Comparison of ENCODE assay signal across 15 cellular contexts in genomic region chr9:19431361-19432171, GRCh38. TPM values are rescaled to one million over a fixed set of nuclear protein-coding genes. Genes with fewer than 3 reads are reported as not detected.
DNase-seq lines count a peak whose midpoint lies in the region; ATAC-seq and TF ChIP-seq lines count a peak whose summit lies in the region.
"Had no signal": no experiment of that assay in that cellular context is flagged by ENCODE, and none has a peak within 500 bp of the region (broad histone marks: within the 10 kb centered on the region; RNA-seq: fewer than 3 reads in every experiment).

No MANE protein-coding gene starts in this region.

- no peak overlapping the region for H3K27ac ChIP-seq in smooth muscle cell (ENCODE audit: low read depth)

- no peaks in the 10 kb centered on the region for H3K79me2 ChIP-seq in smooth muscle cell (ENCODE audit: low read depth)

- H3K9me3 ChIP-seq in adipocyte (ENCODE audit: control insufficient read depth, low read length) (no peaks in the 10 kb centered on the region), smooth muscle cell (replicated peaks; ENCODE audit: low read depth) (no peaks in the 10 kb centered on the region)
- H3K9me3 ChIP-seq: SK-N-SH had no signal

- H3K36me3 ChIP-seq in adipocyte (ENCODE audit: control insufficient read depth, insufficient read depth, low read length, severe bottlenecking) (peaks cover 11% of the 10 kb centered on the region), smooth muscle cell (ENCODE audit: low read depth) (no peaks in the 10 kb centered on the region)

- H4K20me1 ChIP-seq in smooth muscle cell (ENCODE audit: low read depth), result no peaks in the 10 kb centered on the region

- H3K9me3 Mint-ChIP-seq in mesothelial cell of epicardium, result no peaks in the 10 kb centered on the region
- H3K9me3 Mint-ChIP-seq: activated CD4-positive, alpha-beta memory T cell treated with anti-CD3 and anti-CD28 coated beads, Interleukin-2, amount 10 ng/mL, durations not matched to agents 7 days and 5 days; activated T-helper 1 cell treated with anti-CD3 and anti-CD28 coated beads, Interleukin-12 subunit alpha, Interleukin-12 subunit beta, Interleukin-2, Interleukin-4 antibody, amounts not matched to agents 30 ng/mL and 10 ng/mL and 1 ng/mL, durations not matched to agents 14 hours and 24 hours and 36 hours; naive thymus-derived CD8-positive, alpha-beta T cell had no signal

- H3K4me1 ChIP-seq in adipocyte (ENCODE audit: control insufficient read depth, insufficient read depth, low read length) (peaks cover 28% of the 10 kb centered on the region), smooth muscle cell (ENCODE audit: low read depth) (no peaks in the 10 kb centered on the region)

- peaks cover 11% of the 10 kb centered on the region for H3K36me3 Mint-ChIP-seq in mesothelial cell of epicardium

- peak overlapping the region; percentile 74 for H3K27ac Mint-ChIP-seq in mesothelial cell of epicardium
- H3K27ac Mint-ChIP-seq: activated CD4-positive, alpha-beta memory T cell treated with anti-CD3 and anti-CD28 coated beads, Interleukin-2, amount 10 ng/mL, durations not matched to agents 7 days and 5 days; activated T-helper 1 cell treated with anti-CD3 and anti-CD28 coated beads, Interleukin-12 subunit alpha, Interleukin-12 subunit beta, Interleukin-2, Interleukin-4 antibody, amounts not matched to agents 30 ng/mL and 10 ng/mL and 1 ng/mL, durations not matched to agents 14 hours and 24 hours and 36 hours; naive thymus-derived CD8-positive, alpha-beta T cell had no signal

- TF ChIP-seq CTCF in fibroblast of pulmonary artery (IDR thresholded peaks at IDR 0.05; ENCODE audit: low read length, missing control alignments), result no peak
- TF ChIP-seq CTCF in mesothelial cell of epicardium (IDR thresholded peaks at IDR 0.05; ENCODE audit: unreplicated experiment), result no peak
- TF ChIP-seq CTCF in smooth muscle cell (IDR thresholded peaks at IDR 0.05; ENCODE audit: borderline replicate concordance, insufficient read depth, poor library complexity, severe bottlenecking), result no peak

- DNase-seq in adipocyte (ENCODE audit: low read depth), result no peak
- peak; percentile 39 for DNase-seq in fibroblast of pulmonary artery (ENCODE audit: low read depth)
- DNase-seq in mesothelial cell of epicardium (ENCODE audit: low spot score in 2 of 2, unreplicated experiment in 2 of 2), result no peak
- no peak for DNase-seq in smooth muscle cell (lab: John Stamatoyannopoulos, UW; ENCODE audit: unreplicated experiment)
- no peak for DNase-seq in SW480 (ENCODE audit: low spot score)
- DNase-seq in activated effector memory CD4-positive, alpha-beta T cell treated with anti-CD3 and anti-CD28 coated beads, Interleukin-2, amount 50 U/mL, for 16 hours, result no peak
- DNase-seq in NCI-H2171 treated with DMSO at 0.1 percent for 48 hours (lab: John Stamatoyannopoulos, UW), result no peak
- DNase-seq: activated CD4-positive, alpha-beta memory T cell treated with anti-CD3 and anti-CD28 coated beads, Interleukin-2, amount 10 ng/mL, durations not matched to agents 7 days and 5 days; AML-193; GF-D8; MV-4-11; naive thymus-derived CD8-positive, alpha-beta T cell; SK-N-SH had no signal

- H3K4me3 Mint-ChIP-seq in mesothelial cell of epicardium, result no peak overlapping the region
- H3K4me3 Mint-ChIP-seq: activated CD4-positive, alpha-beta memory T cell treated with anti-CD3 and anti-CD28 coated beads, Interleukin-2, amount 10 ng/mL, durations not matched to agents 7 days and 5 days; activated T-helper 1 cell treated with anti-CD3 and anti-CD28 coated beads, Interleukin-12 subunit alpha, Interleukin-12 subunit beta, Interleukin-2, Interleukin-4 antibody, amounts not matched to agents 30 ng/mL and 10 ng/mL and 1 ng/mL, durations not matched to agents 14 hours and 24 hours and 36 hours; naive thymus-derived CD8-positive, alpha-beta T cell had no signal

- no peaks in the 10 kb centered on the region for H3F3A ChIP-seq in smooth muscle cell (ENCODE audit: low read depth)

- no peak for ATAC-seq in HG02623 (IDR thresholded peaks at IDR 0.05; ENCODE audit: unreplicated experiment)
- ATAC-seq: naive thymus-derived CD8-positive, alpha-beta T cell had no signal

- H2AFZ ChIP-seq in smooth muscle cell (ENCODE audit: low read depth), result peak overlapping the region; percentile 5

- peaks cover 18% of the 10 kb centered on the region for H3K4me1 Mint-ChIP-seq in mesothelial cell of epicardium
- H3K4me1 Mint-ChIP-seq: naive thymus-derived CD8-positive, alpha-beta T cell had no signal

- H3K27me3 ChIP-seq in adipocyte (replicated peaks; ENCODE audit: control insufficient read depth, insufficient read depth, low read length) (no peaks in the 10 kb centered on the region), smooth muscle cell (ENCODE audit: low read depth) (no peaks in the 10 kb centered on the region)

- H3K4me2 ChIP-seq in smooth muscle cell, result no peak overlapping the region
- H3K4me2 ChIP-seq: SK-N-SH had no signal

- H3K4me3 ChIP-seq in adipocyte (ENCODE audit: low read length) (peak overlapping the region; percentile 40), fibroblast of pulmonary artery (replicated peaks; ENCODE audit: low read depth, low read length) (no peak overlapping the region), smooth muscle cell (no peak overlapping the region)

- no peaks in the 10 kb centered on the region for H3K27me3 Mint-ChIP-seq in mesothelial cell of epicardium (ENCODE audit: low read depth)
- H3K27me3 Mint-ChIP-seq: activated CD4-positive, alpha-beta memory T cell treated with anti-CD3 and anti-CD28 coated beads, Interleukin-2, amount 10 ng/mL, durations not matched to agents 7 days and 5 days; naive thymus-derived CD8-positive, alpha-beta T cell had no signal

- H3K9ac ChIP-seq in adipocyte (ENCODE audit: low read length), result peak overlapping the region; percentile 56
- H3K9ac ChIP-seq in smooth muscle cell (ENCODE audit: low read depth), result no peak overlapping the region
- H3K9ac ChIP-seq: SK-N-SH had no signal

- 65% methylated on average over 14 of the region's 14 CpGs for WGBS in smooth muscle cell (ENCODE audit: low lambda C conversion rate)

RNA-seq across cellular contexts. Expression of gene ACER2, which starts 22.8 kb away (rescaled TPM):
- 2.9 to 3.1 TPM (median 3.1 TPM) in 3 replicates for total RNA-seq in mesothelial cell of epicardium
- 3.0 and 4.2 TPM in 2 replicates for total RNA-seq in smooth muscle cell
- polyA plus RNA-seq in smooth muscle cell, result 0.49 and 1.1 TPM in 2 replicates

RNA-seq across cellular contexts. Expression of gene RPS6, which starts 51.5 kb away (rescaled TPM):
- total RNA-seq in mesothelial cell of epicardium (1,991 to 2,076 TPM (median 2,048 TPM) in 3 replicates), smooth muscle cell (1,306 and 1,413 TPM in 2 replicates)
- polyA plus RNA-seq in smooth muscle cell, result 844 and 935 TPM in 2 replicates
